Comparison of ENCODE assay signal across 13 cellular contexts in genomic region chr2:65639156-65639876, GRCh38.
DNase-seq lines count a peak whose midpoint lies in the region; ATAC-seq and TF ChIP-seq lines count a peak whose summit lies in the region.
"Had no signal": no experiment of that assay in that cellular context is flagged by ENCODE, and none has a peak within 500 bp of the region (broad histone marks: within the 10 kb centered on the region; RNA-seq: fewer than 3 reads in every experiment).

No MANE protein-coding gene starts in this region.

- H4K5ac ChIP-seq in IMR-90 (ENCODE audit: low read depth, low read length): no peak overlapping the region

- no peak overlapping the region for H2AK9ac ChIP-seq in IMR-90 (replicated peaks; ENCODE audit: low read depth, low read length, poor library complexity)

- no peaks in the 10 kb centered on the region for H3K36me3 ChIP-seq in IMR-90 (ENCODE audit: control insufficient read depth, insufficient read depth, low read length)
- H3K36me3 ChIP-seq in thoracic aorta: no peaks in the 10 kb centered on the region
- H3K36me3 ChIP-seq: right atrium auricular region had no signal

- no peak overlapping the region for H2AK5ac ChIP-seq in IMR-90 (ENCODE audit: low read depth, low read length)

- H3K9me3 ChIP-seq in IMR-90 (ENCODE audit: control insufficient read depth, insufficient read depth, low read length): no peaks in the 10 kb centered on the region
- H3K9me3 ChIP-seq in thoracic aorta: no peaks in the 10 kb centered on the region
- H3K9me3 ChIP-seq: right atrium auricular region had no signal

- no peaks in the 10 kb centered on the region for H3K79me1 ChIP-seq in IMR-90 (ENCODE audit: low read depth in 1 of 2, low read length in 2 of 2)

- no CpG with 5 or more reads among the region's 6 CpGs for WGBS in IMR-90 (ENCODE audit: extremely low coverage in 2 of 2, insufficient read length in 1 of 2), 2 experiments

- no peak overlapping the region for H3K18ac ChIP-seq in IMR-90 (ENCODE audit: low read depth, low read length)

- H3K4me1 ChIP-seq in IMR-90 (ENCODE audit: control insufficient read depth, insufficient read depth, low read length) (peaks cover 2% of the 10 kb centered on the region), thoracic aorta (ENCODE audit: control insufficient read depth in 1 of 2, low read depth in 2 of 2) (peaks cover 0 to 13% of the 10 kb centered on the region in 2 donors)
- H3K4me1 ChIP-seq: right atrium auricular region had no signal

- no peak overlapping the region for H3K56ac ChIP-seq in IMR-90 (ENCODE audit: extremely low read depth, insufficient read depth, low read length)

- DNase-seq in IMR-90 (peak; percentile 34), astrocyte of the hippocampus (ENCODE audit: low read depth, low spot score) (peak; percentile 80), iPS-NIHi11 (ENCODE audit: low spot score) (peak; percentile 36), thoracic aorta (ENCODE audit: low spot score) (no peak), NCI-H510A (lab: John Stamatoyannopoulos, UW) (no peak), SW480 (ENCODE audit: low spot score) (no peak)
- DNase-seq: activated B cell treated with CpG ODN at 0.5 μM for 24 hours; activated naive CD8-positive, alpha-beta T cell treated with anti-CD3 and anti-CD28 coated beads, Interleukin-2, amount 50 U/mL, for 24 hours; CD8-positive, alpha-beta T cell; effector CD4-positive, alpha-beta T cell; NCI-H524 treated with DMSO at 0.1 percent for 48 hours had no signal

- H3K9me1 ChIP-seq in IMR-90 (ENCODE audit: insufficient read depth, low read length): no peaks in the 10 kb centered on the region

- CTCF ChIA-PET in IMR-90 (lab: Yijun Ruan, JAX): interaction anchor here (1.1 kb wide), 1 partner anchor 18 kb away, joined by 3 read pairs; no protein-coding TSS in a partner anchor

- peaks cover 34% of the 10 kb centered on the region for H3K27me3 ChIP-seq in IMR-90 (ENCODE audit: control insufficient read depth, insufficient read depth, low read length)
- no peaks in the 10 kb centered on the region for H3K27me3 ChIP-seq in thoracic aorta (replicated peaks; ENCODE audit: insufficient read depth)
- H3K27me3 ChIP-seq: right atrium auricular region had no signal

- H2BK20ac ChIP-seq in IMR-90 (ENCODE audit: low read depth, low read length): no peak overlapping the region

- H3K4me3 ChIP-seq in IMR-90 (ENCODE audit: insufficient read depth, low read depth, low read length) (no peak overlapping the region), thoracic aorta (no peak overlapping the region)
- H3K4me3 ChIP-seq: right atrium auricular region had no signal

- H2AFZ ChIP-seq in IMR-90 (replicated peaks; ENCODE audit: low read length, poor library complexity): no peak overlapping the region

- ATAC-seq in IMR-90 (ENCODE audit: low read depth) (no peak), thoracic aorta (ENCODE audit: insufficient number of reproducible peaks, low FRiP score, low read depth) (peak; percentile 37), HG02571 (IDR thresholded peaks at IDR 0.05; ENCODE audit: unreplicated experiment) (no peak)
- ATAC-seq: activated naive CD8-positive, alpha-beta T cell treated with anti-CD3 and anti-CD28 coated beads, Interleukin-2, amount 50 U/mL, for 24 hours; CD8-positive, alpha-beta T cell had no signal

- no peak overlapping the region for H3K14ac ChIP-seq in IMR-90 (replicated peaks; ENCODE audit: low read depth, low read length)

- POLR2A ChIA-PET in IMR-90 (lab: Charles Lee; ENCODE audit: unreplicated experiment): no interaction called here

- no TSS peak for BruUV-seq in IMR-90 (replicated peaks; lab: Mats Ljungman, UMichigan)

- no peak overlapping the region for H3K23ac ChIP-seq in IMR-90 (ENCODE audit: low read depth, low read length)

- dilution Hi-C loops in IMR-90 (cut with HindIII; ENCODE audit: low sequenced_read_pairs, unreplicated experiment): no loop called here

- TF ChIP-seq POLR2A in IMR-90 (IDR thresholded peaks at IDR 0.05; ENCODE audit: low read depth, low read length): no peak

- H2BK5ac ChIP-seq in IMR-90 (ENCODE audit: low read depth, low read length, poor library complexity, severe bottlenecking): no peak overlapping the region

- H4K20me1 ChIP-seq in IMR-90 (ENCODE audit: insufficient read depth, low read length): no peaks in the 10 kb centered on the region

- no peak overlapping the region for H3K4ac ChIP-seq in IMR-90 (ENCODE audit: low read depth, low read length)

- H2BK15ac ChIP-seq in IMR-90 (ENCODE audit: low read depth, low read length): no peak overlapping the region

- in situ Hi-C loops in IMR-90 (cut with MboI; ENCODE audit: low sequenced_read_pairs): loop anchor here (25.0 kb wide), 1 partner anchor 773 kb away; no protein-coding TSS in a partner anchor

- intact Hi-C loops in IMR-90 (cut with micrococcal nuclease): no loop called here

- no peak overlapping the region for H4K8ac ChIP-seq in IMR-90 (ENCODE audit: low read depth in 2 of 2, low read length in 2 of 2)

- H3K27ac ChIP-seq in IMR-90 (ENCODE audit: insufficient read depth, low read length) (no peak overlapping the region), thoracic aorta (no peak overlapping the region)
- H3K27ac ChIP-seq: right atrium auricular region had no signal

- no peak overlapping the region for H2BK120ac ChIP-seq in IMR-90 (ENCODE audit: low read depth, low read length)

- no peak overlapping the region for H4K91ac ChIP-seq in IMR-90 (ENCODE audit: insufficient read depth, low read depth, low read length)

- no peak for TF ChIP-seq RAD21 in IMR-90 (IDR thresholded peaks at IDR 0.05; ENCODE audit: low read length)

- H3K4me2 ChIP-seq in IMR-90 (ENCODE audit: low read depth, low read length): no peak overlapping the region

- no peak for TF ChIP-seq CTCF in IMR-90 (conservative IDR thresholded peaks at IDR 0.05; ENCODE audit: low read depth, low read length)
- TF ChIP-seq CTCF in thoracic aorta (IDR thresholded peaks at IDR 0.05): no peak

- H3K9ac ChIP-seq in IMR-90 (ENCODE audit: low read depth, low read length): no peak overlapping the region

TF ChIP-seq in IMR-90, 13 proteins besides CTCF, POLR2A, EP300 and RAD21:
- TF ChIP-seq RCOR1 (IDR thresholded peaks at IDR 0.05; ENCODE audit: insufficient replicate concordance, low read length) (no peak), MAZ (IDR thresholded peaks at IDR 0.05; ENCODE audit: borderline replicate concordance, low read depth, low read length) (no peak), CEBPB (IDR thresholded peaks at IDR 0.05; ENCODE audit: low read depth, low read length) (no peak), BHLHE40 (IDR thresholded peaks at IDR 0.05; ENCODE audit: low read depth, low read length) (no peak), RFX5 (IDR thresholded peaks at IDR 0.05; ENCODE audit: low read depth, low read length) (no peak), MAFK (IDR thresholded peaks at IDR 0.05; ENCODE audit: low read depth, low read length) (no peak), MXI1 (IDR thresholded peaks at IDR 0.05; ENCODE audit: borderline replicate concordance, low read depth, low read length) (no peak), ELK1 (IDR thresholded peaks at IDR 0.05; ENCODE audit: borderline replicate concordance, low read depth, low read length) (no peak), CHD1 (IDR thresholded peaks at IDR 0.05; ENCODE audit: low read depth, low read length) (no peak), NFE2L2 (IDR thresholded peaks at IDR 0.05; ENCODE audit: low read depth, low read length) (no peak), SMC3 (IDR thresholded peaks at IDR 0.05; ENCODE audit: low read depth, low read length) (no peak), FOS (IDR thresholded peaks at IDR 0.05; ENCODE audit: low read depth, low read length) (no peak)
- TF ChIP-seq, protein P1, sequence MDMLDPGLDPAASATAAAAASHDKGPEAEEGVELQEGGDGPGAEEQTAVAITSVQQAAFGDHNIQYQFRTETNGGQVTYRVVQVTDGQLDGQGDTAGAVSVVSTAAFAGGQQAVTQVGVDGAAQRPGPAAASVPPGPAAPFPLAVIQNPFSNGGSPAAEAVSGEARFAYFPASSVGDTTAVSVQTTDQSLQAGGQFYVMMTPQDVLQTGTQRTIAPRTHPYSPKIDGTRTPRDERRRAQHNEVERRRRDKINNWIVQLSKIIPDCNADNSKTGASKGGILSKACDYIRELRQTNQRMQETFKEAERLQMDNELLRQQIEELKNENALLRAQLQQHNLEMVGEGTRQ (IDR thresholded peaks at IDR 0.05; ENCODE audit: low read depth, low read length): no peak

Comparison
In these comparisons a context has a peak if more than half of its experiments do, and no peak if none do; other contexts are left out.
1. DNase-seq: peak in IMR-90 (single experiment), astrocyte of the hippocampus (single experiment) and iPS-NIHi11 (single experiment); none in thoracic aorta (single experiment), NCI-H510A (single experiment) and SW480 (single experiment).